Comparison of ENCODE assay signal across 8 cellular contexts in genomic region chr14:35045798-35046047, GRCh38. TPM values are rescaled to one million over a fixed set of nuclear protein-coding genes. Genes with fewer than 3 reads are reported as not detected.
DNase-seq lines count a peak whose midpoint lies in the region; ATAC-seq, FAIRE-seq and TF ChIP-seq lines count a peak whose summit lies in the region.

No MANE protein-coding gene starts in this region.

- H3K27me3 ChIP-seq in heart right ventricle (no peaks in the 10 kb centered on the region), GM12878 (replicated peaks in 1 of 2; ENCODE audit: control insufficient read depth in 2 of 2, insufficient read depth in 2 of 2, low read length in 1 of 2) (no peaks in the 10 kb centered on the region)

- no peaks in the 10 kb centered on the region for H3K27me3 Mint-ChIP-seq in memory B cell

- SMC1A ChIA-PET in GM12878 (lab: Charles Lee; ENCODE audit: uncharacterized antibody, unreplicated experiment) = interaction anchor here (0.6 to 2.2 kb wide), 4 partner anchors 15 to 371 kb away, joined by 3 to 7 read pairs (median 4); partner anchors contain the start of gene PPP2R3C

- intact Hi-C loops in heart right ventricle (cut with DNase I) (loop anchor here in 7 of 10 donors (2.0 to 10.0 kb wide), 8 partner anchors 63 to 369 kb away; partner anchors contain the start of genes PPP2R3C (in 4 of the 7), PRORP (in 3 of the 7), SRP54 (in 3 of the 7) and BAZ1A (in 1 of the 7)), left cardiac atrium (cut with DNase I) (loop anchor here in 1 of 2 donors (2.0 to 5.0 kb wide), 3 partner anchors 75 to 362 kb away; partner anchors contain the start of gene PPP2R3C), GM12878 (cut with micrococcal nuclease; ENCODE audit: unreplicated experiment) (loop anchor here (1.0 to 5.0 kb wide), 4 partner anchors 63 to 372 kb away; partner anchors contain the start of genes PRORP and SRP54)

- CTCF ChIA-PET in GM12878 (lab: Yijun Ruan, JAX) = interaction anchor here (0.9 to 3.1 kb wide), 3 partner anchors 63 to 370 kb away, joined by 3 to 20 read pairs (median 4); partner anchors contain the start of gene SRP54

- no peaks in the 10 kb centered on the region for H3K9me3 Mint-ChIP-seq in memory B cell

- TF ChIP-seq RAD21 in GM12878 (IDR thresholded peaks at IDR 0.05; ENCODE audit: insufficient read depth, low read depth, low read length) = no peak

- peak overlapping the region; percentile 66 to 96 (median 81) for H3K4me3 ChIP-seq in heart right ventricle
- H3K4me3 ChIP-seq in GM12878 = peak overlapping the region; percentile 80
- H3K4me3 ChIP-seq in urinary bladder (ENCODE audit: low read depth, low read length) = peak overlapping the region; percentile 67

- H3K36me3 ChIP-seq in heart right ventricle = peaks cover 0 to 21% (median 5%) of the 10 kb centered on the region in 9 donors
- H3K36me3 ChIP-seq in GM12878 (ENCODE audit: control insufficient read depth in 2 of 2, insufficient read depth in 2 of 2, low read length in 1 of 2) = no peaks in the 10 kb centered on the region
- peaks cover 2% of the 10 kb centered on the region for H3K36me3 ChIP-seq in urinary bladder (ENCODE audit: insufficient read depth)

- peaks cover 3% of the 10 kb centered on the region for H3K79me2 ChIP-seq in GM12878 (ENCODE audit: control insufficient read depth, insufficient read depth, low read length)

- in situ Hi-C loops in GM12878 (cut with MboI) = loop anchor here (10.0 kb wide), 1 partner anchor 369 kb away; no protein-coding TSS in a partner anchor

- H3K4me3 Mint-ChIP-seq in memory B cell = peak overlapping the region; percentile 97

- no peaks in the 10 kb centered on the region for H4K20me1 ChIP-seq in GM12878 (ENCODE audit: control insufficient read depth, insufficient read depth)

- H3K4me1 ChIP-seq in heart right ventricle (peaks cover 3 to 49% (median 29%) of the 10 kb centered on the region in 9 donors), GM12878 (ENCODE audit: control insufficient read depth, insufficient read depth, low read length) (peaks cover 6% of the 10 kb centered on the region; the same call in 1 of the 2 replicates), urinary bladder (ENCODE audit: insufficient read depth) (peaks cover 1% of the 10 kb centered on the region)

- peak overlapping the region; percentile 99 for H3K27ac Mint-ChIP-seq in memory B cell

- RAD21 ChIA-PET in GM12878 (lab: Charles Lee; ENCODE audit: unreplicated experiment) = interaction anchor here (0.8 to 2.1 kb wide), 11 partner anchors 16 to 376 kb away, joined by 3 to 29 read pairs (median 4); partner anchors contain the start of genes BAZ1A, PPP2R3C and SRP54

- H3K4me2 ChIP-seq in GM12878 (ENCODE audit: control insufficient read depth, insufficient read depth) = peak overlapping the region; percentile 68

- no peaks in the 10 kb centered on the region for H3K36me3 Mint-ChIP-seq in memory B cell

- TF ChIP-seq EP300 in GM12878 (IDR thresholded peaks at IDR 0.05; ENCODE audit: borderline replicate concordance in 1 of 2, control insufficient read depth in 1 of 2, low read depth in 2 of 2, low read length in 2 of 2) = peak in 1 of 2 experiments; percentile 21; a peak in 1 of 4 replicates

- peak overlapping the region; percentile 54 for H2AFZ ChIP-seq in GM12878 (ENCODE audit: control insufficient read depth, low read depth, low read length)

- no peak for TF ChIP-seq CTCF in heart right ventricle (IDR thresholded peaks at IDR 0.05)
- TF ChIP-seq CTCF in GM12878 (IDR thresholded peaks at IDR 0.05 in 2 of 3, conservative IDR thresholded peaks at IDR 0.05 in 1 of 3; ENCODE audit: control insufficient read depth in 2 of 3, extremely low read depth in 1 of 3, insufficient read depth in 1 of 3, low read depth in 3 of 3, low read length in 3 of 3) = no peak

- DNase-seq in heart right ventricle = no peak
- DNase-seq in left cardiac atrium = no peak
- no peak for DNase-seq in GM12878 (ENCODE audit: low read depth, low spot score)
- no peak for DNase-seq in memory B cell (ENCODE audit: low spot score in 2 of 2)

- TF ChIP-seq POLR2A in GM12878 (IDR thresholded peaks at IDR 0.05; ENCODE audit: low read depth, low read length) = no peak

- peak overlapping the region; percentile 73 for H3K9ac ChIP-seq in GM12878 (ENCODE audit: control insufficient read depth, insufficient read depth, low read length)

- POLR2A ChIA-PET in GM12878 (lab: Charles Lee) = interaction anchor here (0.8 to 3.5 kb wide), 11 partner anchors 48 to 371 kb away, joined by 3 to 37 read pairs (median 4); partner anchors contain the start of genes BAZ1A, PPP2R3C, PRORP and SRP54

- no peak for FAIRE-seq in GM12878 (lab: Jason Lieb, UNC)

- 0 to 1% methylated on average over 6 of the region's 6 CpGs for WGBS in heart right ventricle, 2 donors
- 0% methylated on average over 6 of the region's 6 CpGs for WGBS in GM12878 (ENCODE audit: insufficient coverage, insufficient replicate concordance, low lambda C conversion rate, missing lambda C conversion rate)
- under 1% methylated on average over 6 of the region's 6 CpGs for WGBS in urinary bladder

- ATAC-seq in heart right ventricle = peak in 1 of 8 donors; percentile 1
- ATAC-seq in left cardiac atrium = no peak
- no peak for ATAC-seq in GM12878
- ATAC-seq in memory B cell (ENCODE audit: low read depth) = peak; percentile 1
- ATAC-seq in HG02981 (IDR thresholded peaks at IDR 0.05; ENCODE audit: unreplicated experiment) = no peak
- no peak for ATAC-seq in GM18502 (IDR thresholded peaks at IDR 0.05; ENCODE audit: poor library complexity, unreplicated experiment)
- no peak for ATAC-seq in HG03175 (IDR thresholded peaks at IDR 0.05; ENCODE audit: unreplicated experiment)

- peaks cover 14% of the 10 kb centered on the region for H3K4me1 Mint-ChIP-seq in memory B cell

- BruUV-seq in GM12878 (replicated peaks; lab: Mats Ljungman, UMichigan) = no TSS peak

- H3K27ac ChIP-seq in heart right ventricle (peak overlapping the region; percentile 89 to 99 (median 96)), GM12878 (ENCODE audit: control insufficient read depth, insufficient read depth) (peak overlapping the region; percentile 67), urinary bladder (ENCODE audit: low read depth) (peak overlapping the region; percentile 78)

- H3K9me3 ChIP-seq in heart right ventricle = no peaks in the 10 kb centered on the region
- no peaks in the 10 kb centered on the region for H3K9me3 ChIP-seq in GM12878 (replicated peaks; ENCODE audit: control insufficient read depth, insufficient read depth, low read length)

TF ChIP-seq in GM12878, 131 proteins besides CTCF, POLR2A, EP300 and RAD21 (continues in another document):
- TF ChIP-seq SMC3 (IDR thresholded peaks at IDR 0.05; ENCODE audit: borderline replicate concordance, low read length) (0 out of 2 replicates have a peak, but pooled peaks have one; percentile 13), BACH1 (IDR thresholded peaks at IDR 0.05; ENCODE audit: borderline replicate concordance) (no peak; the same call in 1 of the 2 replicates), SMAD1 (IDR thresholded peaks at IDR 0.05; ENCODE audit: low read depth, partially characterized antibody) (peak; percentile 78), TBL1XR1 (IDR thresholded peaks at IDR 0.05; ENCODE audit: low read depth, low read length) (no peak), ATF2 (IDR thresholded peaks at IDR 0.05; ENCODE audit: low read length) (peak; percentile 65; the same call in 1 of the 2 replicates), BMI1 (IDR thresholded peaks at IDR 0.05; ENCODE audit: borderline replicate concordance) (no peak)

RNA-seq across cellular contexts. Expression of gene FAM177A1, which starts 0.3 kb away (rescaled TPM):
- total RNA-seq in heart right ventricle = 100 to 1,000 TPM in 6 of 10 donors, 10 to 100 TPM in 4; 68.1 to 122 (median 104) TPM
- polyA plus RNA-seq in heart right ventricle = 10 to 100 TPM; 45.9 to 76.3 TPM
- total RNA-seq in left cardiac atrium = 10 to 100 TPM; 40.4 to 88.2 TPM
- 21.7 and 24.4 TPM in 2 replicates for total RNA-seq in GM12878 (2013; cell fraction: nucleolus; rRNA removed)
- total RNA-seq in GM12878 (2014; rRNA removed) = 17.1 and 21.4 TPM in 2 replicates
- total RNA-seq in GM12878 (2014; rRNA removed; fragmentation: Illumina TruSeq; extraction: Trizol) = 19.5 and 20.0 TPM in 2 replicates
- total RNA-seq in GM12878 (2021) = 21.4 TPM in 2 replicates
- 13.8 TPM for polyA plus RNA-seq in GM12878 (2011; ENCODE audit: low read depth)
- 27.5 and 28.0 TPM in 2 replicates for polyA plus RNA-seq in GM12878 (2011; rRNA removed)
- polyA plus RNA-seq in GM12878 (2011; cell fraction: cytosol; rRNA removed) = 17.9 and 19.9 TPM in 2 replicates
- polyA plus RNA-seq in GM12878 (2011; cell fraction: nucleus; rRNA removed) = 6.9 and 8.0 TPM in 2 replicates
- polyA plus RNA-seq in GM12878 (2012) = 22.0 and 22.6 TPM in 2 replicates
- polyA plus RNA-seq in GM12878 (2014; fragmentation: Illumina TruSeq; extraction: Trizol) = 18.8 and 28.5 TPM in 2 replicates
- polyA plus RNA-seq in GM12878 (2014; fragmentation: Nextera tagmentation; extraction: Ambion mirVana) = 10 to 100 TPM in 1 of 2 experiments, 1 to 10 TPM in 1; 5.3 to 11.0 TPM
- 19.0 and 21.8 TPM in 2 replicates for polyA plus RNA-seq in GM12878 (2014; rRNA removed)
- polyA plus RNA-seq in GM12878 (2016; fragmentation: Nextera tagmentation; extraction: Ambion mirVana) = 10 to 100 TPM; 36.3 to 38.6 TPM
- polyA minus RNA-seq in GM12878 (2011; rRNA and poly(A)+ RNA removed) = 4.3 and 8.2 TPM in 2 replicates
- 5.2 and 5.5 TPM in 2 replicates for polyA minus RNA-seq in GM12878 (2011; cell fraction: cytosol; rRNA and poly(A)+ RNA removed)
- 9.9 and 19.9 TPM in 2 replicates for polyA minus RNA-seq in GM12878 (2011; cell fraction: nucleus; rRNA and poly(A)+ RNA removed)
- 49.5 TPM for total RNA-seq in urinary bladder
- polyA plus RNA-seq in urinary bladder = 72.6 TPM
